15 cellular contexts compared by ENCODE assay signal in genomic region chr6:53134601-53135235, GRCh38. TPM values are rescaled to one million over a fixed set of nuclear protein-coding genes. Genes with fewer than 3 reads are reported as not detected.
"Had no signal": no experiment of that assay in that cellular context is flagged by ENCODE, and none has a peak within 500 bp of the region (broad histone marks: within the 10 kb centered on the region; RNA-seq: fewer than 3 reads in every experiment).

No MANE protein-coding gene starts in this region.

- H3K27me3 ChIP-seq: brain microvascular endothelial cell, right atrium auricular region, tibial nerve, vagina had no signal

- H3K36me3 ChIP-seq: brain microvascular endothelial cell, neutrophil, right atrium auricular region, tibial nerve, vagina had no signal

- H3K4me1 Mint-ChIP-seq: activated B cell treated with CpG ODN at 0.5 μM for 24 hours; stimulated activated memory B cell treated with anti-CD40 and anti-IgM and Interleukin-4, amounts not matched to agents 10 μg/mL and 1 μg/mL and 100 μg/mL, for 72 hours had no signal

- H3K4me1 ChIP-seq: right atrium auricular region, tibial nerve, vagina had no signal

- H3K4me3 ChIP-seq: right atrium auricular region, smooth muscle cell, tibial nerve, vagina had no signal

- H3K4me3 Mint-ChIP-seq: activated B cell treated with CpG ODN at 0.5 μM for 24 hours; activated naive CD8-positive, alpha-beta T cell; naive thymus-derived CD8-positive, alpha-beta T cell; stimulated activated memory B cell treated with anti-CD40 and anti-IgM and Interleukin-4, amounts not matched to agents 10 μg/mL and 1 μg/mL and 100 μg/mL, for 72 hours had no signal

- H3K36me3 Mint-ChIP-seq: activated naive CD8-positive, alpha-beta T cell; naive thymus-derived CD8-positive, alpha-beta T cell had no signal

- H3K27ac ChIP-seq: brain microvascular endothelial cell, neutrophil, right atrium auricular region, tibial nerve, vagina had no signal

- H3K4me2 ChIP-seq: smooth muscle cell had no signal

- H3K27ac Mint-ChIP-seq: activated B cell treated with CpG ODN at 0.5 μM for 24 hours; activated naive CD8-positive, alpha-beta T cell; activated T-helper 2 cell treated with anti-CD3 and anti-CD28 coated beads, Interferon-gamma antibody, Interleukin-2, Interleukin-4, amounts not matched to agents 10 μg/mL and 5 μg/mL and 100 μg/mL, durations not matched to agents 14 hours and 24 hours and 36 hours; stimulated activated memory B cell treated with anti-CD40 and anti-IgM and Interleukin-4, amounts not matched to agents 10 μg/mL and 1 μg/mL and 100 μg/mL, for 72 hours had no signal

- DNase-seq: activated B cell treated with CpG ODN at 0.5 μM for 24 hours; activated CD4-positive, alpha-beta T cell treated with anti-CD3 and anti-CD28 coated beads, Interleukin-2, amount 50 U/mL, for 1 hour; brain microvascular endothelial cell; dermis blood vessel endothelial cell; naive thymus-derived CD8-positive, alpha-beta T cell; T-helper 9 cell had no signal

- H3K9me3 ChIP-seq: neutrophil, right atrium auricular region, tibial nerve, vagina had no signal

- H3K9me3 Mint-ChIP-seq: activated B cell treated with CpG ODN at 0.5 μM for 24 hours; activated T-helper 2 cell treated with anti-CD3 and anti-CD28 coated beads, Interferon-gamma antibody, Interleukin-2, Interleukin-4, amounts not matched to agents 10 μg/mL and 5 μg/mL and 100 μg/mL, durations not matched to agents 14 hours and 24 hours and 36 hours; naive thymus-derived CD8-positive, alpha-beta T cell; stimulated activated memory B cell treated with anti-CD40 and anti-IgM and Interleukin-4, amounts not matched to agents 10 μg/mL and 1 μg/mL and 100 μg/mL, for 72 hours had no signal

- H3K27me3 Mint-ChIP-seq: stimulated activated memory B cell treated with anti-CD40 and anti-IgM and Interleukin-4, amounts not matched to agents 10 μg/mL and 1 μg/mL and 100 μg/mL, for 72 hours had no signal

- ATAC-seq: naive thymus-derived CD8-positive, alpha-beta T cell; stimulated activated memory B cell treated with anti-CD40 and anti-IgM and Interleukin-4, amounts not matched to agents 10 μg/mL and 1 μg/mL and 100 μg/mL, for 72 hours had no signal

RNA-seq across cellular contexts. Expression of gene GCM1, which starts 13.9 kb away (rescaled TPM):
- total RNA-seq: activated T-helper 2 cell treated with anti-CD3 and anti-CD28 coated beads, Interferon-gamma antibody, Interleukin-2, Interleukin-4, amounts not matched to agents 10 μg/mL and 5 μg/mL and 100 μg/mL, durations not matched to agents 14 hours and 24 hours and 36 hours; dermis blood vessel endothelial cell; epithelial cell of proximal tubule; right atrium auricular region; smooth muscle cell; vagina had no signal
- polyA plus RNA-seq: naive thymus-derived CD8-positive, alpha-beta T cell; smooth muscle cell had no signal
